Comparison of ENCODE assay signal across 1 cellular context in genomic region chr19:495440-496332, GRCh38.
TF ChIP-seq lines count a peak whose summit lies in the region.

No MANE protein-coding gene starts in this region.

TF ChIP-seq in HepG2, 621 proteins besides CTCF, POLR2A, EP300 and RAD21 (continued from another document and continues in another):
- TF ChIP-seq NFYB (CRISPR knock-in tag; IDR thresholded peaks at IDR 0.05) (no peak), USF2 (IDR thresholded peaks at IDR 0.05; ENCODE audit: low read depth, low read length) (no peak), USF2 (CRISPR knock-in tag; IDR thresholded peaks at IDR 0.05; ENCODE audit: borderline replicate concordance) (no peak), ZNF615 (CRISPR knock-in tag; IDR thresholded peaks at IDR 0.05; ENCODE audit: borderline replicate concordance) (no peak), ZNF773 (CRISPR knock-in tag; IDR thresholded peaks at IDR 0.05; ENCODE audit: borderline replicate concordance) (no peak), CENPT (CRISPR knock-in tag; IDR thresholded peaks at IDR 0.05; ENCODE audit: low read depth) (no peak), POLR2AphosphoS2 (IDR thresholded peaks at IDR 0.05; ENCODE audit: low read depth, low read length) (no peak), CEBPZ (IDR thresholded peaks at IDR 0.05; ENCODE audit: low read length) (no peak), ZBTB37 (CRISPR knock-in tag; IDR thresholded peaks at IDR 0.05) (no peak), HNRNPK (IDR thresholded peaks at IDR 0.05; ENCODE audit: low read depth, low read length, poor library complexity, severe bottlenecking) (no peak), TCF12 (IDR thresholded peaks at IDR 0.05) (no peak), TCF12 (CRISPR knock-in tag; IDR thresholded peaks at IDR 0.05) (no peak), NKX3-1 (CRISPR knock-in tag; IDR thresholded peaks at IDR 0.05) (no peak), ZNF34 (CRISPR knock-in tag; IDR thresholded peaks at IDR 0.05; ENCODE audit: borderline replicate concordance) (no peak), ZNF747 (CRISPR knock-in tag; IDR thresholded peaks at IDR 0.05; ENCODE audit: borderline replicate concordance) (no peak), ZNF740 (CRISPR knock-in tag; IDR thresholded peaks at IDR 0.05) (no peak), HNRNPH1 (optimal IDR thresholded peaks at IDR 0.05; ENCODE audit: low read depth, low read length) (no peak), ZSCAN25 (CRISPR knock-in tag; IDR thresholded peaks at IDR 0.05) (no peak), HOMEZ (CRISPR knock-in tag; IDR thresholded peaks at IDR 0.05; ENCODE audit: low read depth) (no peak), ATF7-NPFF (CRISPR knock-in tag; IDR thresholded peaks at IDR 0.05; ENCODE audit: low read depth) (no peak), ZNF574 (CRISPR knock-in tag; IDR thresholded peaks at IDR 0.05) (peak; percentile 27; the same call in 1 of the 2 replicates), ZMAT3 (CRISPR knock-in tag; conservative IDR thresholded peaks at IDR 0.05) (no peak), ZNF24 (IDR thresholded peaks at IDR 0.05) (no peak), MYPOP (CRISPR knock-in tag; IDR thresholded peaks at IDR 0.05) (no peak), ZNF687 (CRISPR knock-in tag; IDR thresholded peaks at IDR 0.05) (peak; percentile 62), RARG (CRISPR knock-in tag; IDR thresholded peaks at IDR 0.05; ENCODE audit: low read depth) (no peak), KLF11 (CRISPR knock-in tag; IDR thresholded peaks at IDR 0.05) (no peak), KDM4B (CRISPR knock-in tag; IDR thresholded peaks at IDR 0.05) (no peak), PHF5A (CRISPR knock-in tag; IDR thresholded peaks at IDR 0.05; ENCODE audit: low read depth, unreplicated experiment) (peak; percentile 62), NONO (IDR thresholded peaks at IDR 0.05) (no peak), NONO (CRISPR knock-in tag; conservative IDR thresholded peaks at IDR 0.05) (no peak), ZNF562 (CRISPR knock-in tag; IDR thresholded peaks at IDR 0.05; ENCODE audit: borderline replicate concordance) (no peak), ZBTB34 (CRISPR knock-in tag; IDR thresholded peaks at IDR 0.05) (no peak), MTF2 (CRISPR knock-in tag; IDR thresholded peaks at IDR 0.05; ENCODE audit: borderline replicate concordance) (no peak), FOXO4 (CRISPR knock-in tag; conservative IDR thresholded peaks at IDR 0.05) (no peak), SP2 (CRISPR knock-in tag; IDR thresholded peaks at IDR 0.05) (no peak), ZKSCAN8 (CRISPR knock-in tag; IDR thresholded peaks at IDR 0.05; ENCODE audit: borderline replicate concordance) (no peak), MAF1 (CRISPR knock-in tag; IDR thresholded peaks at IDR 0.05; ENCODE audit: borderline replicate concordance) (no peak), ZKSCAN5 (CRISPR knock-in tag; IDR thresholded peaks at IDR 0.05) (no peak), ZNF644 (CRISPR knock-in tag; IDR thresholded peaks at IDR 0.05; ENCODE audit: low read depth) (no peak), ZNF263 (CRISPR knock-in tag; IDR thresholded peaks at IDR 0.05) (no peak), ZFP41 (CRISPR knock-in tag; IDR thresholded peaks at IDR 0.05; ENCODE audit: borderline replicate concordance) (no peak), KDM1A (CRISPR knock-in tag; IDR thresholded peaks at IDR 0.05) (peak; percentile 94)
